ENCODE assay signal across 18 cellular contexts in genomic region chr1:160018900-160019299, GRCh38. TPM values are rescaled to one million over a fixed set of nuclear protein-coding genes. Genes with fewer than 3 reads are reported as not detected.
DNase-seq lines count a peak whose midpoint lies in the region; ATAC-seq, FAIRE-seq and TF ChIP-seq lines count a peak whose summit lies in the region.
"Had no signal": no experiment of that assay in that cellular context is flagged by ENCODE, and none has a peak within 500 bp of the region (broad histone marks: within the 10 kb centered on the region; RNA-seq: fewer than 3 reads in every experiment).

No MANE protein-coding gene starts in this region.

- no peaks in the 10 kb centered on the region for H3K36me3 Mint-ChIP-seq in activated CD8-positive, alpha-beta T cell treated with anti-CD3 and anti-CD28 coated beads, Interleukin-2, amount 10 ng/mL, durations not matched to agents 7 days and 5 days (ENCODE audit: low read depth)
- H3K36me3 Mint-ChIP-seq: T-cell had no signal

- FAIRE-seq in keratinocyte (lab: Jason Lieb, UNC) = peak; percentile 92

- no peaks in the 10 kb centered on the region for H3K36me3 ChIP-seq in keratinocyte (ENCODE audit: control insufficient read depth in 2 of 2, extremely low read depth in 1 of 2, insufficient read depth in 2 of 2, low read length in 2 of 2)
- H3K36me3 ChIP-seq: prostate gland had no signal

- H3K4me3 Mint-ChIP-seq in activated CD8-positive, alpha-beta T cell treated with anti-CD3 and anti-CD28 coated beads, Interleukin-2, amount 10 ng/mL, durations not matched to agents 7 days and 5 days = no peak overlapping the region
- H3K4me3 Mint-ChIP-seq: activated CD4-positive, alpha-beta T cell treated with anti-CD3 and anti-CD28 coated beads, Interleukin-2, amount 10 ng/mL, durations not matched to agents 7 days and 5 days; stimulated activated naive CD8-positive, alpha-beta T cell treated with anti-CD3 and anti-CD28 coated beads, Interleukin-15, amount 100 ng/mL, for 72 hours; T-cell had no signal

- TF ChIP-seq CTCF in AG10803 (conservative IDR thresholded peaks at IDR 0.05; ENCODE audit: low read length) (no peak), keratinocyte (optimal IDR thresholded peaks at IDR 0.05 in 1 of 3, IDR thresholded peaks at IDR 0.05 in 1 of 3, conservative IDR thresholded peaks at IDR 0.05 in 1 of 3; ENCODE audit: extremely low read depth in 1 of 3, insufficient read depth in 2 of 3, low read length in 3 of 3) (no peak), GM10266 (IDR thresholded peaks at IDR 0.05; ENCODE audit: control insufficient read depth, insufficient read depth, low read depth, missing control alignments) (no peak)

- no peaks in the 10 kb centered on the region for H3K9me3 Mint-ChIP-seq in activated CD8-positive, alpha-beta T cell treated with anti-CD3 and anti-CD28 coated beads, Interleukin-2, amount 10 ng/mL, durations not matched to agents 7 days and 5 days (ENCODE audit: insufficient read depth)
- H3K9me3 Mint-ChIP-seq: activated CD4-positive, alpha-beta T cell treated with anti-CD3 and anti-CD28 coated beads, Interleukin-2, amount 10 ng/mL, durations not matched to agents 7 days and 5 days; stimulated activated naive CD8-positive, alpha-beta T cell treated with anti-CD3 and anti-CD28 coated beads, Interleukin-15, amount 100 ng/mL, for 72 hours; T-cell had no signal

- H3K4me1 Mint-ChIP-seq in activated CD8-positive, alpha-beta T cell treated with anti-CD3 and anti-CD28 coated beads, Interleukin-2, amount 10 ng/mL, durations not matched to agents 7 days and 5 days (ENCODE audit: low read depth) = peaks cover 5% of the 10 kb centered on the region
- H3K4me1 Mint-ChIP-seq: stimulated activated naive CD8-positive, alpha-beta T cell treated with anti-CD3 and anti-CD28 coated beads, Interleukin-15, amount 100 ng/mL, for 72 hours; T-cell had no signal

- H3K9me3 ChIP-seq in keratinocyte (ENCODE audit: control insufficient read depth, low read depth, low read length) = no peaks in the 10 kb centered on the region
- H3K9me3 ChIP-seq: mucosa of descending colon, prostate gland had no signal

- H3K27me3 ChIP-seq in keratinocyte (ENCODE audit: control insufficient read depth, extremely low read depth, insufficient read depth, low read length) = no peaks in the 10 kb centered on the region

- no peaks in the 10 kb centered on the region for H4K20me1 ChIP-seq in keratinocyte (ENCODE audit: control insufficient read depth, extremely low read depth, insufficient read depth, low read length)

- peak overlapping the region; percentile 69 for H3K4me2 ChIP-seq in keratinocyte (ENCODE audit: control insufficient read depth, extremely low read depth, insufficient read depth, low read depth, low read length)

- H2AFZ ChIP-seq in keratinocyte (ENCODE audit: control insufficient read depth, low read length) = no peak overlapping the region

- H3K4me1 ChIP-seq in keratinocyte (ENCODE audit: control insufficient read depth, extremely low read depth, insufficient read depth, low read length) = peaks cover 23% of the 10 kb centered on the region
- H3K4me1 ChIP-seq: prostate gland had no signal

- H3K27ac Mint-ChIP-seq in activated CD8-positive, alpha-beta T cell treated with anti-CD3 and anti-CD28 coated beads, Interleukin-2, amount 10 ng/mL, durations not matched to agents 7 days and 5 days = no peak overlapping the region
- H3K27ac Mint-ChIP-seq: activated CD4-positive, alpha-beta T cell treated with anti-CD3 and anti-CD28 coated beads, Interleukin-2, amount 10 ng/mL, durations not matched to agents 7 days and 5 days; stimulated activated naive CD8-positive, alpha-beta T cell treated with anti-CD3 and anti-CD28 coated beads, Interleukin-15, amount 100 ng/mL, for 72 hours; T-cell had no signal

- H3K79me2 ChIP-seq in keratinocyte (ENCODE audit: control insufficient read depth, insufficient read depth, low read length) = no peaks in the 10 kb centered on the region

- DNase-seq in AG10803 (ENCODE audit: low read depth) = peak; percentile 63
- peak; percentile 53 for DNase-seq in HT1080 (ENCODE audit: low read depth)
- DNase-seq in activated CD8-positive, alpha-beta T cell treated with anti-CD3 and anti-CD28 coated beads, Interleukin-2, amount 10 ng/mL, durations not matched to agents 7 days and 5 days = peak; percentile 19
- no peak for DNase-seq in keratinocyte (ENCODE audit: low read depth, low spot score)
- no peak for DNase-seq in pons (ENCODE audit: low spot score)
- DNase-seq in inferior parietal cortex (ENCODE audit: extremely low spot score) = no peak
- no peak for DNase-seq in GM10266 (ENCODE audit: extremely low spot score)
- DNase-seq: activated CD4-positive, alpha-beta T cell treated with anti-CD3 and anti-CD28 coated beads, Interleukin-2, amount 10 ng/mL, durations not matched to agents 7 days and 5 days; activated naive CD4-positive, alpha-beta T cell; mucosa of descending colon; NCI-H1417 treated with DMSO at 0.1 percent for 48 hours; stimulated activated naive CD8-positive, alpha-beta T cell treated with anti-CD3 and anti-CD28 coated beads, Interleukin-15, amount 100 ng/mL, for 72 hours; T-cell had no signal

- H3K27ac ChIP-seq in keratinocyte (ENCODE audit: control insufficient read depth, insufficient read depth, low read length) = no peak overlapping the region
- H3K27ac ChIP-seq: HL-60, prostate gland had no signal

- POLR2A ChIA-PET in activated CD8-positive, alpha-beta T cell treated with anti-CD3 and anti-CD28 coated beads, Interleukin-2, amount 10 ng/mL, durations not matched to agents 7 days and 5 days (lab: Charles Lee) = interaction anchor here (0.6 kb wide), 1 partner anchor 27 kb away, joined by 3 read pairs; no protein-coding TSS in a partner anchor

- no peak for ATAC-seq in activated CD8-positive, alpha-beta T cell treated with anti-CD3 and anti-CD28 coated beads, Interleukin-2, amount 10 ng/mL, durations not matched to agents 7 days and 5 days
- no peak for ATAC-seq in GM18520 (IDR thresholded peaks at IDR 0.05; ENCODE audit: unreplicated experiment)
- ATAC-seq: mucosa of descending colon; stimulated activated naive CD8-positive, alpha-beta T cell treated with anti-CD3 and anti-CD28 coated beads, Interleukin-15, amount 100 ng/mL, for 72 hours; T-cell had no signal

- H3K27me3 Mint-ChIP-seq in activated CD8-positive, alpha-beta T cell treated with anti-CD3 and anti-CD28 coated beads, Interleukin-2, amount 10 ng/mL, durations not matched to agents 7 days and 5 days (ENCODE audit: low read depth) = peaks cover 14% of the 10 kb centered on the region

- H3K4me3 ChIP-seq in AG10803 (ENCODE audit: low read length) (no peak overlapping the region), keratinocyte (ENCODE audit: control insufficient read depth in 2 of 3, extremely low read depth in 1 of 3, insufficient read depth in 2 of 3, low read depth in 1 of 3, low read length in 3 of 3) (peak overlapping the region in 1 of 3 experiments; percentile 16)
- H3K4me3 ChIP-seq: mucosa of descending colon, prostate gland had no signal

- CTCF ChIA-PET in activated CD8-positive, alpha-beta T cell treated with anti-CD3 and anti-CD28 coated beads, Interleukin-2, amount 10 ng/mL, durations not matched to agents 7 days and 5 days (lab: Charles Lee) = interaction anchor here (1.6 to 6.9 kb wide), 2 partner anchors 12 to 27 kb away, joined by 4 to 74 read pairs; no protein-coding TSS in a partner anchor

- dilution Hi-C loops in keratinocyte (cut with MboI; ENCODE audit: extremely low pct_ligation_motif_present, low sequenced_read_pairs) = no loop called here

- H3K9me1 ChIP-seq in keratinocyte (ENCODE audit: control insufficient read depth, extremely low read depth, insufficient read depth, low read length) = no peaks in the 10 kb centered on the region

- H3K9ac ChIP-seq in keratinocyte (ENCODE audit: control insufficient read depth, extremely low read depth, insufficient read depth, low read length) = no peak overlapping the region

RNA-seq across cellular contexts. Expression of gene PIGM, which starts 12.9 kb away (rescaled TPM):
- 4.9 and 5.8 TPM in 2 replicates for total RNA-seq in HT1080 (2014; rRNA removed; shearing (Covaris generic))
- 5.6 and 7.0 TPM in 2 replicates for polyA plus RNA-seq in HT1080 (2015; cell fraction: cytosol; rRNA removed)
- 9.4 and 10.6 TPM in 2 replicates for polyA plus RNA-seq in HT1080 (2015; cell fraction: nucleus; rRNA removed)
- 1 to 10 TPM; 4.2 to 4.5 TPM for total RNA-seq in activated CD8-positive, alpha-beta T cell treated with anti-CD3 and anti-CD28 coated beads, Interleukin-2, amount 10 ng/mL, durations not matched to agents 7 days and 5 days
- 1.9 to 3.1 TPM (median 3.1 TPM) in 3 replicates for polyA plus RNA-seq in keratinocyte
- polyA plus RNA-seq in keratinocyte (2011; ENCODE audit: low read depth) = 0.40 TPM
- 0.95 and 1.7 TPM in 2 replicates for polyA plus RNA-seq in keratinocyte (2011; cell fraction: cytosol; rRNA removed)
- polyA plus RNA-seq in keratinocyte (2011; cell fraction: nucleus; rRNA removed) = 4.7 and 5.5 TPM in 2 replicates
- polyA plus RNA-seq in keratinocyte (2012; ENCODE audit: low replicate concordance) = 1.6 and 2.5 TPM in 2 replicates
- polyA minus RNA-seq in keratinocyte = 2.0 to 2.3 TPM (median 2.1 TPM) in 3 replicates
- 1.5 TPM for polyA minus RNA-seq in keratinocyte (2011; cell fraction: cytosol; rRNA and poly(A)+ RNA removed)
- polyA minus RNA-seq in keratinocyte (2011; cell fraction: nucleus; rRNA and poly(A)+ RNA removed) = 2.5 and 4.0 TPM in 2 replicates

RNA-seq across cellular contexts. Expression of gene KCNJ10, which starts 51.1 kb away (rescaled TPM):
- not detected in 2 replicates for total RNA-seq in HT1080 (2014; rRNA removed; shearing (Covaris generic))
- polyA plus RNA-seq in HT1080 (2015; cell fraction: cytosol; rRNA removed) = not detected in 2 replicates
- polyA plus RNA-seq in HT1080 (2015; cell fraction: nucleus; rRNA removed) = 0.08 TPM in 1 of 2 replicates, not detected in the other
- total RNA-seq in activated CD8-positive, alpha-beta T cell treated with anti-CD3 and anti-CD28 coated beads, Interleukin-2, amount 10 ng/mL, durations not matched to agents 7 days and 5 days = not detected
- polyA plus RNA-seq in keratinocyte = not detected in 3 replicates
- polyA plus RNA-seq in keratinocyte (2011; ENCODE audit: low read depth) = not detected
- not detected in 2 replicates for polyA plus RNA-seq in keratinocyte (2011; cell fraction: cytosol; rRNA removed)
- not detected in 2 replicates for polyA plus RNA-seq in keratinocyte (2011; cell fraction: nucleus; rRNA removed)
- polyA plus RNA-seq in keratinocyte (2012; ENCODE audit: low replicate concordance) = 0.45 TPM in 1 of 2 replicates, not detected in the other
- not detected in 3 replicates for polyA minus RNA-seq in keratinocyte
- not detected for polyA minus RNA-seq in keratinocyte (2011; cell fraction: cytosol; rRNA and poly(A)+ RNA removed)
- not detected in 2 replicates for polyA minus RNA-seq in keratinocyte (2011; cell fraction: nucleus; rRNA and poly(A)+ RNA removed)
- total RNA-seq: activated CD4-positive, alpha-beta T cell treated with anti-CD3 and anti-CD28 coated beads, Interleukin-2, amount 10 ng/mL, durations not matched to agents 7 days and 5 days; chondrocyte; epithelial cell of proximal tubule; prostate gland had no signal

Comparison
In these comparisons a context has a peak if more than half of its experiments do, and no peak if none do; other contexts are left out.
1. DNase-seq: peak in AG10803 (single experiment), HT1080 (single experiment) and activated CD8-positive, alpha-beta T cell treated with anti-CD3 and anti-CD28 coated beads, Interleukin-2, amount 10 ng/mL, durations not matched to agents 7 days and 5 days (single experiment); none in keratinocyte (single experiment), pons (single experiment), inferior parietal cortex (single experiment) and GM10266 (single experiment).